9 cellular contexts compared by ENCODE assay signal in genomic region chr3:182717216-182717615, GRCh38.
DNase-seq lines count a peak whose midpoint lies in the region; ATAC-seq, FAIRE-seq and TF ChIP-seq lines count a peak whose summit lies in the region.
"Had no signal": no experiment of that assay in that cellular context is flagged by ENCODE, and none has a peak within 500 bp of the region (broad histone marks: within the 10 kb centered on the region; RNA-seq: fewer than 3 reads in every experiment).

No MANE protein-coding gene starts in this region.

- peak; percentile 96 for FAIRE-seq in GM19239 (lab: Jason Lieb, UNC)
- FAIRE-seq: bronchial epithelial cell had no signal

- H3K36me3 Mint-ChIP-seq in progenitor cell of endocrine pancreas (ENCODE audit: insufficient read depth) = no peaks in the 10 kb centered on the region

- peak overlapping the region; percentile 59 for H3K27ac Mint-ChIP-seq in progenitor cell of endocrine pancreas

- no peak for TF ChIP-seq CTCF in progenitor cell of endocrine pancreas (IDR thresholded peaks at IDR 0.05; ENCODE audit: unreplicated experiment)

- no peaks in the 10 kb centered on the region for H3K9me3 Mint-ChIP-seq in progenitor cell of endocrine pancreas (ENCODE audit: low read depth)

- no peaks in the 10 kb centered on the region for H3K27me3 Mint-ChIP-seq in progenitor cell of endocrine pancreas

- H3K4me1 Mint-ChIP-seq in progenitor cell of endocrine pancreas (ENCODE audit: low read depth) = peaks cover 35% of the 10 kb centered on the region

- H3K4me3 Mint-ChIP-seq in progenitor cell of endocrine pancreas (ENCODE audit: low read depth) = no peak overlapping the region

- no peak for DNase-seq in GM19239 (ENCODE audit: insufficient read length, low spot score)
- no peak for DNase-seq in progenitor cell of endocrine pancreas (ENCODE audit: low spot score, unreplicated experiment)
- DNase-seq in NCI-H2081 (lab: John Stamatoyannopoulos, UW) = no peak
- DNase-seq in NCI-H128 (lab: John Stamatoyannopoulos, UW; ENCODE audit: unreplicated experiment) = no peak
- DNase-seq in NOMO-1 (lab: John Stamatoyannopoulos, UW; ENCODE audit: unreplicated experiment in 2 of 2) = no peak
- no peak for DNase-seq in DMS79 (lab: John Stamatoyannopoulos, UW)

- ATAC-seq in HG02623 (IDR thresholded peaks at IDR 0.05; ENCODE audit: unreplicated experiment) (peak; percentile 90), HG03558 (IDR thresholded peaks at IDR 0.05; ENCODE audit: extremely low read depth, unreplicated experiment) (peak; percentile 83)
